In genomic region chr12:69238589-69239285, GRCh38 we compare ENCODE assay signal across 8 cellular contexts. TPM values are rescaled to one million over a fixed set of nuclear protein-coding genes. Genes with fewer than 3 reads are reported as not detected.
DNase-seq lines count a peak whose midpoint lies in the region; ATAC-seq and TF ChIP-seq lines count a peak whose summit lies in the region.

No MANE protein-coding gene starts in this region.

- no peak for TF ChIP-seq POLR2A in testis (IDR thresholded peaks at IDR 0.05)

- POLR2A ChIA-PET in WTC11 (lab: Charles Lee): interaction anchor here (0.7 kb wide), 1 partner anchor 82 kb away, joined by 3 read pairs; no protein-coding TSS in a partner anchor

- CTCF ChIA-PET in WTC11 (lab: Charles Lee): no interaction called here

- peak overlapping the region; percentile 100 for H3K4me3 ChIP-seq in DOHH2 (ENCODE audit: low read length)
- H3K4me3 ChIP-seq in iPS-18c (ENCODE audit: insufficient read depth, low read depth, low read length): peak overlapping the region; percentile 65
- peak overlapping the region; percentile 93 to 98 for H3K4me3 ChIP-seq in testis

- peaks cover 4% of the 10 kb centered on the region; the same call in 1 of the 2 replicates for H3F3A ChIP-seq in DOHH2 (ENCODE audit: control insufficient read depth, insufficient read depth)

- TF ChIP-seq CTCF in DOHH2 (IDR thresholded peaks at IDR 0.05; ENCODE audit: low read depth, low read length, poor library complexity, severe bottlenecking) (no peak), WTC11 (IDR thresholded peaks at IDR 0.05) (no peak), testis (IDR thresholded peaks at IDR 0.05) (no peak)

- peak overlapping the region; percentile 73 for H3K4me3 Mint-ChIP-seq in WTC11

- ATAC-seq in HG02642 (IDR thresholded peaks at IDR 0.05; ENCODE audit: poor library complexity, unreplicated experiment) (peak; percentile 3), WTC11 (no peak; the same call in 1 of the 2 replicates)

- H3K9me2 ChIP-seq in DOHH2 (replicated peaks; ENCODE audit: control insufficient read depth, low read length): no peaks in the 10 kb centered on the region

- H3K9me3 ChIP-seq in DOHH2 (ENCODE audit: control insufficient read depth, insufficient read depth, low read length) (no peaks in the 10 kb centered on the region), iPS-18c (ENCODE audit: control insufficient read depth, insufficient read depth, low read length) (no peaks in the 10 kb centered on the region), testis (no peaks in the 10 kb centered on the region)

- peaks cover 1% of the 10 kb centered on the region for H3K9me3 Mint-ChIP-seq in WTC11

- H3K27ac ChIP-seq in DOHH2 (ENCODE audit: low read depth, low read length) (peak overlapping the region; percentile 48), testis (peak overlapping the region; percentile 94 to 98)

- H3K4me1 ChIP-seq in DOHH2 (ENCODE audit: control insufficient read depth, low read length) (peaks cover 48% of the 10 kb centered on the region), testis (peaks cover 25% of the 10 kb centered on the region)

- H3K27ac Mint-ChIP-seq in WTC11: peak overlapping the region; percentile 97

- H3K36me3 ChIP-seq in DOHH2 (ENCODE audit: control insufficient read depth, low read length) (peaks cover 37% of the 10 kb centered on the region), testis (ENCODE audit: low read depth, missing control alignments) (no peaks in the 10 kb centered on the region)

- intact Hi-C loops in testis (cut with DNase I; ENCODE audit: low total_unique reads): no loop called here

- DNase-seq in WTC11 (ENCODE audit: low spot score): no peak
- DNase-seq in testis: no peak
- DNase-seq in DMS153 (lab: John Stamatoyannopoulos, UW): no peak
- DNase-seq in COLO829 (ENCODE audit: low spot score): no peak
- no peak for DNase-seq in DMS153 treated with DMSO at 0.1 percent for 48 hours (lab: John Stamatoyannopoulos, UW; ENCODE audit: unreplicated experiment)

- H4K20me1 ChIP-seq in DOHH2 (ENCODE audit: control insufficient read depth, insufficient read depth, low read depth, low read length): peaks cover 29% of the 10 kb centered on the region

- H3K4me1 Mint-ChIP-seq in WTC11: peaks cover 45% of the 10 kb centered on the region

- no peaks in the 10 kb centered on the region for H3K27me3 ChIP-seq in DOHH2 (ENCODE audit: control insufficient read depth, low read length)
- H3K27me3 ChIP-seq in testis: no peaks in the 10 kb centered on the region

- H3K27me3 Mint-ChIP-seq in WTC11 (ENCODE audit: low read depth): no peaks in the 10 kb centered on the region

- peak overlapping the region; percentile 85 for H3K4me2 ChIP-seq in DOHH2 (ENCODE audit: low read length)

- peaks cover 52% of the 10 kb centered on the region for H3K79me2 ChIP-seq in DOHH2 (ENCODE audit: control insufficient read depth, low read length)

- H3K36me3 Mint-ChIP-seq in WTC11: peaks cover 4% of the 10 kb centered on the region; the same call in 1 of the 2 replicates

- WGBS in testis, 2 donors: 15 to 17% methylated on average over 13 of the region's 13 CpGs

TF ChIP-seq in WTC11, 78 proteins besides CTCF, POLR2A, EP300 and RAD21:
- TF ChIP-seq ZMAT4 (CRISPR knock-in tag; IDR thresholded peaks at IDR 0.05) (no peak), MYBL2 (CRISPR knock-in tag; IDR thresholded peaks at IDR 0.05) (no peak)

RNA-seq across cellular contexts. Expression of gene CPSF6, which starts 0.6 kb away (rescaled TPM):
- total RNA-seq in WTC11 (2021): 124 to 134 TPM (median 132 TPM) in 3 replicates
- 10 to 100 TPM; 60.9 to 72.2 TPM for total RNA-seq in testis
- polyA plus RNA-seq in testis (ENCODE audit: insufficient read depth, low read depth, low replicate concordance): 41.2 TPM
